In genomic region chr6:151241853-151242252, GRCh38 we compare ENCODE assay signal across 2 cellular contexts.
TF ChIP-seq lines count a peak whose summit lies in the region.

No MANE protein-coding gene starts in this region.

TF ChIP-seq in A549, 52 proteins besides CTCF, POLR2A, EP300 and RAD21:
- TF ChIP-seq ATOH8 (CRISPR knock-in tag; IDR thresholded peaks at IDR 0.05; ENCODE audit: low read depth) (no peak), HES2 (IDR thresholded peaks at IDR 0.05) (no peak), EHMT2 (IDR thresholded peaks at IDR 0.05; ENCODE audit: low read depth) (no peak), HOXB5 (CRISPR knock-in tag; IDR thresholded peaks at IDR 0.05) (no peak), NFE2L2 (conservative IDR thresholded peaks at IDR 0.05; ENCODE audit: low read length) (no peak), TP53 (CRISPR knock-in tag; IDR thresholded peaks at IDR 0.05) (no peak), CBX2 (IDR thresholded peaks at IDR 0.05; ENCODE audit: borderline replicate concordance, low read depth) (no peak), SMC3 (IDR thresholded peaks at IDR 0.05) (no peak), MAFK (IDR thresholded peaks at IDR 0.05; ENCODE audit: partially characterized antibody) (no peak), CEBPB (IDR thresholded peaks at IDR 0.05) (no peak), E2F6 (IDR thresholded peaks at IDR 0.05; ENCODE audit: borderline replicate concordance, low read depth) (no peak)

TF ChIP-seq in IMR-90, 13 proteins besides CTCF, POLR2A, EP300 and RAD21:
- no peak for TF ChIP-seq RFX5 (IDR thresholded peaks at IDR 0.05; ENCODE audit: low read depth, low read length)
- no peak for TF ChIP-seq CHD1 (IDR thresholded peaks at IDR 0.05; ENCODE audit: low read depth, low read length)
- TF ChIP-seq ELK1 (IDR thresholded peaks at IDR 0.05; ENCODE audit: borderline replicate concordance, low read depth, low read length): no peak
- no peak for TF ChIP-seq SMC3 (IDR thresholded peaks at IDR 0.05; ENCODE audit: low read depth, low read length)
- TF ChIP-seq NFE2L2 (IDR thresholded peaks at IDR 0.05; ENCODE audit: low read depth, low read length): no peak
- TF ChIP-seq MXI1 (IDR thresholded peaks at IDR 0.05; ENCODE audit: borderline replicate concordance, low read depth, low read length): no peak
- TF ChIP-seq MAZ (IDR thresholded peaks at IDR 0.05; ENCODE audit: borderline replicate concordance, low read depth, low read length): no peak
- no peak for TF ChIP-seq BHLHE40 (IDR thresholded peaks at IDR 0.05; ENCODE audit: low read depth, low read length)
- TF ChIP-seq CEBPB (IDR thresholded peaks at IDR 0.05; ENCODE audit: low read depth, low read length): no peak
- TF ChIP-seq RCOR1 (IDR thresholded peaks at IDR 0.05; ENCODE audit: insufficient replicate concordance, low read length): no peak
- TF ChIP-seq FOS (IDR thresholded peaks at IDR 0.05; ENCODE audit: low read depth, low read length): no peak
- TF ChIP-seq MAFK (IDR thresholded peaks at IDR 0.05; ENCODE audit: low read depth, low read length): no peak
- TF ChIP-seq USF2 (IDR thresholded peaks at IDR 0.05; ENCODE audit: low read depth, low read length): no peak
TF ChIP-seq in IMR-90: peak in this region for 0.
